Comparison of ENCODE assay signal across 1 cellular context in the genomic region with DNA sequence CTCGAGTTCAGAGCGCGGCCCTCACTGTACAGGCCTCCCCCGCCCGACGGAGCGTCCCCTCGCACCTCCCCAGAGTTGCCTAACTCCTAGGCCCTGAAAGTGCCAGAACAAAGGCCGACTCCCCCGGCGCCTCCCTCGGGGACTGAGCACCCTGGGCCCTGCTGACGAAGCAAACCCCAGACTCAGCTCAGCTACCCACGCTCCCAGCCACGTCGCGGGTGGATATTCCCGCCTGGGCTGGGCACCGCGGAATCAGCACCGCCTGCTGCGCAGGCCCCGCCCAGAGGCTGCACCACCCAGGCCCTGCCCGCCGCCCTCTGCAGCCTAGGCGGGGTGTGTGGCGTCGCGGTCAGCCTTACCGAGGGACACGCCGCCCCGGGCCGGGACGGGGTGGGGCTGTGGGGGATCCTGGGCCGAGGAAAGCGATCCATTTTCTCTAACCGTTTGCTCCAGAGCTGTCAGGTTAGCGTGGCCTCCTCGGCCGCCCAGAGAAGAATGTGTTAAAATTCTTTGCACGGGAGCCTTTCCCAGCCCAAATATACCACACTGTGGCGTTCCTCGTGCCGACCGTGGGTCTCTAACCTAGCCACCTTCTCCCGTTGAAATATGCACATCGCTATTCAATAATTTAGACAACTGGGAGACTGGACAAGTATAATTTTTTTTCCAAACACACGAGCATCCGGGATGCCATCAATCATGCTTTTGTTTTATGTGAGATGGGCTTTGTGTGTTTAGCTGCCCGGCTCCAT.
A peak's percentile ranks its signal among the peaks of the same experiment; 100 is the strongest.
TF ChIP-seq lines count a peak whose summit lies in the region.

No MANE protein-coding gene starts in this region.

TF ChIP-seq in HepG2, 621 proteins besides CTCF, POLR2A, EP300 and RAD21 (continued from another document and continues in another):
- TF ChIP-seq ARHGAP35 (CRISPR knock-in tag; IDR thresholded peaks at IDR 0.05; ENCODE audit: borderline replicate concordance): no peak
- TF ChIP-seq, protein P1, sequence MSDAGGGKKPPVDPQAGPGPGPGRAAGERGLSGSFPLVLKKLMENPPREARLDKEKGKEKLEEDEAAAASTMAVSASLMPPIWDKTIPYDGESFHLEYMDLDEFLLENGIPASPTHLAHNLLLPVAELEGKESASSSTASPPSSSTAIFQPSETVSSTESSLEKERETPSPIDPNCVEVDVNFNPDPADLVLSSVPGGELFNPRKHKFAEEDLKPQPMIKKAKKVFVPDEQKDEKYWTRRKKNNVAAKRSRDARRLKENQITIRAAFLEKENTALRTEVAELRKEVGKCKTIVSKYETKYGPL (CRISPR knock-in tag; IDR thresholded peaks at IDR 0.05): no peak
- TF ChIP-seq, protein P2, sequence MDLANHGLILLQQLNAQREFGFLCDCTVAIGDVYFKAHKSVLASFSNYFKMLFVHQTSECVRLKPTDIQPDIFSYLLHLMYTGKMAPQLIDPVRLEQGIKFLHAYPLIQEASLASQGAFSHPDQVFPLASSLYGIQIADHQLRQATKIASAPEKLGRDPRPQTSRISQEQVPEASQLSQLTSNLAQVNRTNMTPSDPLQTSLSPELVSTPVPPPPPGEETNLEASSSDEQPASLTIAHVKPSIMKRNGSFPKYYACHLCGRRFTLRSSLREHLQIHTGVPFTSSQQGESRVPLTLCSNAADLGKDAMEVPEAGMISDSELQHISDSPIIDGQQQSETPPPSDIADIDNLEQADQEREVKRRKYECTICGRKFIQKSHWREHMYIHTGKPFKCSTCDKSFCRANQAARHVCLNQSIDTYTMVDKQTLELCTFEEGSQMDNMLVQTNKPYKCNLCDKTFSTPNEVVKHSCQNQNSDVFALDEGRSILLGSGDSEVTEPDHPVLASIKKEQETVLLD (CRISPR knock-in tag; IDR thresholded peaks at IDR 0.05; ENCODE audit: low read depth): no peak
- no peak for TF ChIP-seq ARNT2 (CRISPR knock-in tag; IDR thresholded peaks at IDR 0.05; ENCODE audit: low read depth)
- TF ChIP-seq ZNF816 (CRISPR knock-in tag; IDR thresholded peaks at IDR 0.05; ENCODE audit: borderline replicate concordance): no peak
- no peak for TF ChIP-seq FOXC1 (CRISPR knock-in tag; IDR thresholded peaks at IDR 0.05; ENCODE audit: borderline replicate concordance)
- TF ChIP-seq IKZF1 (IDR thresholded peaks at IDR 0.05): no peak
- no peak for TF ChIP-seq ZNF468 (CRISPR knock-in tag; IDR thresholded peaks at IDR 0.05)
- TF ChIP-seq ZNF230 (CRISPR knock-in tag; IDR thresholded peaks at IDR 0.05): no peak
- no peak for TF ChIP-seq ZIK1 (CRISPR knock-in tag; IDR thresholded peaks at IDR 0.05; ENCODE audit: borderline replicate concordance, low read depth)
- TF ChIP-seq RBAK (CRISPR knock-in tag; IDR thresholded peaks at IDR 0.05): no peak
- TF ChIP-seq NFIC (IDR thresholded peaks at IDR 0.05; ENCODE audit: low read length): no peak
- TF ChIP-seq, protein P3, sequence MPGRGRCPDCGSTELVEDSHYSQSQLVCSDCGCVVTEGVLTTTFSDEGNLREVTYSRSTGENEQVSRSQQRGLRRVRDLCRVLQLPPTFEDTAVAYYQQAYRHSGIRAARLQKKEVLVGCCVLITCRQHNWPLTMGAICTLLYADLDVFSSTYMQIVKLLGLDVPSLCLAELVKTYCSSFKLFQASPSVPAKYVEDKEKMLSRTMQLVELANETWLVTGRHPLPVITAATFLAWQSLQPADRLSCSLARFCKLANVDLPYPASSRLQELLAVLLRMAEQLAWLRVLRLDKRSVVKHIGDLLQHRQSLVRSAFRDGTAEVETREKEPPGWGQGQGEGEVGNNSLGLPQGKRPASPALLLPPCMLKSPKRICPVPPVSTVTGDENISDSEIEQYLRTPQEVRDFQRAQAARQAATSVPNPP (CRISPR knock-in tag; IDR thresholded peaks at IDR 0.05): no peak
- TF ChIP-seq, protein P4, sequence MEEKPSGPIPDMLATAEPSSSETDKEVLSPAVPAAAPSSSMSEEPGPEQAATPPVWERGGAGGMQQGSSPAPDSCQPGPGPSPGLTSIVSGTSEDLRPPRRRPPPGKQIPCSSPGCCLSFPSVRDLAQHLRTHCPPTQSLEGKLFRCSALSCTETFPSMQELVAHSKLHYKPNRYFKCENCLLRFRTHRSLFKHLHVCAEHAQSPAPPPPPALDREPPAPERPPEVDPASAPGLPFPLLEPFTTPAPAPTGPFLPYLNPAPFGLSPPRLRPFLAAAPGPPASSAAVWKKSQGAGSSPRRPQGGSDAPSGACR (CRISPR knock-in tag; IDR thresholded peaks at IDR 0.05): no peak
- TF ChIP-seq, protein P5, sequence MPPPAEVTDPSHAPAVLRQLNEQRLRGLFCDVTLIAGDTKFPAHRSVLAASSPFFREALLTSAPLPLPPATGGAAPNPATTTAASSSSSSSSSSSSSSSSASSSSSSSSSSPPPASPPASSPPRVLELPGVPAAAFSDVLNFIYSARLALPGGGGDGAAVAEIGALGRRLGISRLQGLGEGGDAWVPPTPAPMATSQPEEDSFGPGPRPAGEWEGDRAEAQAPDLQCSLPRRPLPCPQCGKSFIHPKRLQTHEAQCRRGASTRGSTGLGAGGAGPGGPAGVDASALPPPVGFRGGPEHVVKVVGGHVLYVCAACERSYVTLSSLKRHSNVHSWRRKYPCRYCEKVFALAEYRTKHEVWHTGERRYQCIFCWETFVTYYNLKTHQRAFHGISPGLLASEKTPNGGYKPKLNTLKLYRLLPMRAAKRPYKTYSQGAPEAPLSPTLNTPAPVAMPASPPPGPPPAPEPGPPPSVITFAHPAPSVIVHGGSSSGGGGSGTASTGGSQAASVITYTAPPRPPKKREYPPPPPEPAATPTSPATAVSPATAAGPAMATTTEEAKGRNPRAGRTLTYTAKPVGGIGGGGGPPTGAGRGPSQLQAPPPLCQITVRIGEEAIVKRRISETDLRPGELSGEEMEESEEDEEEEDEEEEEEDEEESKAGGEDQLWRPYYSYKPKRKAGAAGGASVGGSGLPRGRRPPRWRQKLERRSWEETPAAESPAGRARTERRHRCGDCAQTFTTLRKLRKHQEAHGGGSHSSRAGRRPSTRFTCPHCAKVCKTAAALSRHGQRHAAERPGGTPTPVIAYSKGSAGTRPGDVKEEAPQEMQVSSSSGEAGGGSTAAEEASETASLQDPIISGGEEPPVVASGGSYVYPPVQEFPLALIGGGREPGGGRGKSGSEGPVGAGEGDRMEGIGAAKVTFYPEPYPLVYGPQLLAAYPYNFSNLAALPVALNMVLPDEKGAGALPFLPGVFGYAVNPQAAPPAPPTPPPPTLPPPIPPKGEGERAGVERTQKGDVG (CRISPR knock-in tag; IDR thresholded peaks at IDR 0.05; ENCODE audit: borderline replicate concordance): no peak
- TF ChIP-seq, protein P6, sequence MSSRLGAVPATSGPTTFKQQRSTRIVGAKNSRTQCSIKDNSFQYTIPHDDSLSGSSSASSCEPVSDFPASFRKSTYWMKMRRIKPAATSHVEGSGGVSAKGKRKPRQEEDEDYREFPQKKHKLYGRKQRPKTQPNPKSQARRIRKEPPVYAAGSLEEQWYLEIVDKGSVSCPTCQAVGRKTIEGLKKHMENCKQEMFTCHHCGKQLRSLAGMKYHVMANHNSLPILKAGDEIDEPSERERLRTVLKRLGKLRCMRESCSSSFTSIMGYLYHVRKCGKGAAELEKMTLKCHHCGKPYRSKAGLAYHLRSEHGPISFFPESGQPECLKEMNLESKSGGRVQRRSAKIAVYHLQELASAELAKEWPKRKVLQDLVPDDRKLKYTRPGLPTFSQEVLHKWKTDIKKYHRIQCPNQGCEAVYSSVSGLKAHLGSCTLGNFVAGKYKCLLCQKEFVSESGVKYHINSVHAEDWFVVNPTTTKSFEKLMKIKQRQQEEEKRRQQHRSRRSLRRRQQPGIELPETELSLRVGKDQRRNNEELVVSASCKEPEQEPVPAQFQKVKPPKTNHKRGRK (CRISPR knock-in tag; IDR thresholded peaks at IDR 0.05): no peak
- peak; percentile 54; the same call in 1 of the 2 replicates for TF ChIP-seq TBX2 (CRISPR knock-in tag; IDR thresholded peaks at IDR 0.05; ENCODE audit: borderline replicate concordance)
- TF ChIP-seq PAWR (CRISPR knock-in tag; IDR thresholded peaks at IDR 0.05; ENCODE audit: borderline replicate concordance): no peak
- no peak for TF ChIP-seq JUN (CRISPR knock-in tag; IDR thresholded peaks at IDR 0.05)
- 0 out of 2 replicates have a peak, but pooled peaks have one; percentile 42 for TF ChIP-seq CBX2 (IDR thresholded peaks at IDR 0.05; ENCODE audit: low read depth, low read length)
- TF ChIP-seq CBX2 (CRISPR knock-in tag; IDR thresholded peaks at IDR 0.05; ENCODE audit: low read depth): no peak
- TF ChIP-seq, protein P7, sequence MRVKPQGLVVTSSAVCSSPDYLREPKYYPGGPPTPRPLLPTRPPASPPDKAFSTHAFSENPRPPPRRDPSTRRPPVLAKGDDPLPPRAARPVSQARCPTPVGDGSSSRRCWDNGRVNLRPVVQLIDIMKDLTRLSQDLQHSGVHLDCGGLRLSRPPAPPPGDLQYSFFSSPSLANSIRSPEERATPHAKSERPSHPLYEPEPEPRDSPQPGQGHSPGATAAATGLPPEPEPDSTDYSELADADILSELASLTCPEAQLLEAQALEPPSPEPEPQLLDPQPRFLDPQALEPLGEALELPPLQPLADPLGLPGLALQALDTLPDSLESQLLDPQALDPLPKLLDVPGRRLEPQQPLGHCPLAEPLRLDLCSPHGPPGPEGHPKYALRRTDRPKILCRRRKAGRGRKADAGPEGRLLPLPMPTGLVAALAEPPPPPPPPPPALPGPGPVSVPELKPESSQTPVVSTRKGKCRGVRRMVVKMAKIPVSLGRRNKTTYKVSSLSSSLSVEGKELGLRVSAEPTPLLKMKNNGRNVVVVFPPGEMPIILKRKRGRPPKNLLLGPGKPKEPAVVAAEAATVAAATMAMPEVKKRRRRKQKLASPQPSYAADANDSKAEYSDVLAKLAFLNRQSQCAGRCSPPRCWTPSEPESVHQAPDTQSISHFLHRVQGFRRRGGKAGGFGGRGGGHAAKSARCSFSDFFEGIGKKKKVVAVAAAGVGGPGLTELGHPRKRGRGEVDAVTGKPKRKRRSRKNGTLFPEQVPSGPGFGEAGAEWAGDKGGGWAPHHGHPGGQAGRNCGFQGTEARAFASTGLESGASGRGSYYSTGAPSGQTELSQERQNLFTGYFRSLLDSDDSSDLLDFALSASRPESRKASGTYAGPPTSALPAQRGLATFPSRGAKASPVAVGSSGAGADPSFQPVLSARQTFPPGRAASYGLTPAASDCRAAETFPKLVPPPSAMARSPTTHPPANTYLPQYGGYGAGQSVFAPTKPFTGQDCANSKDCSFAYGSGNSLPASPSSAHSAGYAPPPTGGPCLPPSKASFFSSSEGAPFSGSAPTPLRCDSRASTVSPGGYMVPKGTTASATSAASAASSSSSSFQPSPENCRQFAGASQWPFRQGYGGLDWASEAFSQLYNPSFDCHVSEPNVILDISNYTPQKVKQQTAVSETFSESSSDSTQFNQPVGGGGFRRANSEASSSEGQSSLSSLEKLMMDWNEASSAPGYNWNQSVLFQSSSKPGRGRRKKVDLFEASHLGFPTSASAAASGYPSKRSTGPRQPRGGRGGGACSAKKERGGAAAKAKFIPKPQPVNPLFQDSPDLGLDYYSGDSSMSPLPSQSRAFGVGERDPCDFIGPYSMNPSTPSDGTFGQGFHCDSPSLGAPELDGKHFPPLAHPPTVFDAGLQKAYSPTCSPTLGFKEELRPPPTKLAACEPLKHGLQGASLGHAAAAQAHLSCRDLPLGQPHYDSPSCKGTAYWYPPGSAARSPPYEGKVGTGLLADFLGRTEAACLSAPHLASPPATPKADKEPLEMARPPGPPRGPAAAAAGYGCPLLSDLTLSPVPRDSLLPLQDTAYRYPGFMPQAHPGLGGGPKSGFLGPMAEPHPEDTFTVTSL (CRISPR knock-in tag; IDR thresholded peaks at IDR 0.05; ENCODE audit: borderline replicate concordance): no peak
- TF ChIP-seq TOE1 (CRISPR knock-in tag; IDR thresholded peaks at IDR 0.05): no peak
- TF ChIP-seq POGZ (CRISPR knock-in tag; IDR thresholded peaks at IDR 0.05): no peak
- TF ChIP-seq, protein P8, sequence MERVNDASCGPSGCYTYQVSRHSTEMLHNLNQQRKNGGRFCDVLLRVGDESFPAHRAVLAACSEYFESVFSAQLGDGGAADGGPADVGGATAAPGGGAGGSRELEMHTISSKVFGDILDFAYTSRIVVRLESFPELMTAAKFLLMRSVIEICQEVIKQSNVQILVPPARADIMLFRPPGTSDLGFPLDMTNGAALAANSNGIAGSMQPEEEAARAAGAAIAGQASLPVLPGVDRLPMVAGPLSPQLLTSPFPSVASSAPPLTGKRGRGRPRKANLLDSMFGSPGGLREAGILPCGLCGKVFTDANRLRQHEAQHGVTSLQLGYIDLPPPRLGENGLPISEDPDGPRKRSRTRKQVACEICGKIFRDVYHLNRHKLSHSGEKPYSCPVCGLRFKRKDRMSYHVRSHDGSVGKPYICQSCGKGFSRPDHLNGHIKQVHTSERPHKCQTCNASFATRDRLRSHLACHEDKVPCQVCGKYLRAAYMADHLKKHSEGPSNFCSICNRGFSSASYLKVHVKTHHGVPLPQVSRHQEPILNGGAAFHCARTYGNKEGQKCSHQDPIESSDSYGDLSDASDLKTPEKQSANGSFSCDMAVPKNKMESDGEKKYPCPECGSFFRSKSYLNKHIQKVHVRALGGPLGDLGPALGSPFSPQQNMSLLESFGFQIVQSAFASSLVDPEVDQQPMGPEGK (CRISPR knock-in tag; IDR thresholded peaks at IDR 0.05): peak; percentile 48; the same call in 1 of the 2 replicates
- TF ChIP-seq, protein P9, sequence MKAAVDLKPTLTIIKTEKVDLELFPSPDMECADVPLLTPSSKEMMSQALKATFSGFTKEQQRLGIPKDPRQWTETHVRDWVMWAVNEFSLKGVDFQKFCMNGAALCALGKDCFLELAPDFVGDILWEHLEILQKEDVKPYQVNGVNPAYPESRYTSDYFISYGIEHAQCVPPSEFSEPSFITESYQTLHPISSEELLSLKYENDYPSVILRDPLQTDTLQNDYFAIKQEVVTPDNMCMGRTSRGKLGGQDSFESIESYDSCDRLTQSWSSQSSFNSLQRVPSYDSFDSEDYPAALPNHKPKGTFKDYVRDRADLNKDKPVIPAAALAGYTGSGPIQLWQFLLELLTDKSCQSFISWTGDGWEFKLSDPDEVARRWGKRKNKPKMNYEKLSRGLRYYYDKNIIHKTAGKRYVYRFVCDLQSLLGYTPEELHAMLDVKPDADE (CRISPR knock-in tag; IDR thresholded peaks at IDR 0.05): no peak
- TF ChIP-seq BRD4 (CRISPR knock-in tag; IDR thresholded peaks at IDR 0.05): no peak
- no peak for TF ChIP-seq SOX13 (IDR thresholded peaks at IDR 0.05)
- TF ChIP-seq SOX13 (CRISPR knock-in tag; conservative IDR thresholded peaks at IDR 0.05 in 1 of 2, IDR thresholded peaks at IDR 0.05 in 1 of 2): no peak
- TF ChIP-seq ZFP36L1 (CRISPR knock-in tag; IDR thresholded peaks at IDR 0.05): no peak
- TF ChIP-seq SETDB1 (CRISPR knock-in tag; IDR thresholded peaks at IDR 0.05; ENCODE audit: borderline replicate concordance): no peak
- TF ChIP-seq ZNF672 (CRISPR knock-in tag; IDR thresholded peaks at IDR 0.05): no peak
- TF ChIP-seq FOSL1 (CRISPR knock-in tag; IDR thresholded peaks at IDR 0.05; ENCODE audit: borderline replicate concordance): no peak
- TF ChIP-seq SNAI1 (CRISPR knock-in tag; IDR thresholded peaks at IDR 0.05; ENCODE audit: borderline replicate concordance): no peak
- TF ChIP-seq, protein P10, sequence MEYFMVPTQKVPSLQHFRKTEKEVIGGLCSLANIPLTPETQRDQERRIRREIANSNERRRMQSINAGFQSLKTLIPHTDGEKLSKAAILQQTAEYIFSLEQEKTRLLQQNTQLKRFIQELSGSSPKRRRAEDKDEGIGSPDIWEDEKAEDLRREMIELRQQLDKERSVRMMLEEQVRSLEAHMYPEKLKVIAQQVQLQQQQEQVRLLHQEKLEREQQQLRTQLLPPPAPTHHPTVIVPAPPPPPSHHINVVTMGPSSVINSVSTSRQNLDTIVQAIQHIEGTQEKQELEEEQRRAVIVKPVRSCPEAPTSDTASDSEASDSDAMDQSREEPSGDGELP (IDR thresholded peaks at IDR 0.05; ENCODE audit: borderline replicate concordance, low read depth): no peak
